Comparison of ENCODE assay signal across 10 cellular contexts in the genomic region with DNA sequence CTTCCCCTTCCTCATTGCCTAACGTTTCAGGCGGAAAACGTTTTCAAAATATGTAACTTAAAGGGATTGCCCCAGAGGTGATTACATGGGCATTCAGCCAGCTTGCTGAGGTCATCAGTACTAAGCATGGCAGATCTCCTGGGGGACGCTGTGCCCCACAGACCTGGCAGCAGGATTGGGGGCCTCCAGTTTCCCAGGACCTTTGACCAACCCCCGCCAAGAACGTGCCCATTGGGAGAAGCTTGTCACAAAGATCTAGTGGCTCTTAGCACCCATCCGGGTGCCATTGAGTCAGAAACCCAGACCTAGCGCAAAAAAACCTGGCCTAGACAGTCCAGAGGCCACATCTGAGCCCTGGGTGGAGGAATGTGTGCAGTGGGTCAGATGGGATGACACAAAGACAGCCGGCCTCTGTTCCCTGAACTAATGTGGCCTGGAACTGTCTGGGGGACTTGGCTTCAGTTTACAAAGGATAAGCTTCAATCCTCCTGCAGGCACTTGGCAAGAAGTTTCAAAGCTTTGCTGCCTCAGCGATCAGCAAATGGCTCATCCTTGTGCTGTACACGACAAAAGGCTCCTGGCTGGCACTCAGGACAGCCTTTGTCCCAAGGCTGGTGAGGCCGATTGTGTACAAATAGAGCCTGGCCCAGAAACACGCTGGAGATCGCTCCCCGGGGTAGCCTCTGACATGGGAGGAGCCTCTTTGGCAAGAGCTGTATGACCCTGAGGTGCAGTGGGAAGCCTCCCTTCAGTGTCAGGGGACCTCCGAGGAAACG. TPM values are rescaled to one million over a fixed set of nuclear protein-coding genes. Genes with fewer than 3 reads are reported as not detected.
DNase-seq lines count a peak whose midpoint lies in the region; ATAC-seq and TF ChIP-seq lines count a peak whose summit lies in the region.
"Had no signal": no experiment of that assay in that cellular context is flagged by ENCODE, and none has a peak within 500 bp of the region (broad histone marks: within the 10 kb centered on the region; RNA-seq: fewer than 3 reads in every experiment).

No MANE protein-coding gene starts in this region.

- DNase-seq in Right ventricle myocardium inferior (ENCODE audit: missing footprints) (peak; percentile 37), cardiac septum (ENCODE audit: low spot score) (no peak), fibroblast of peridontal ligament (ENCODE audit: extremely low read depth) (peak; percentile 35), globus pallidus (ENCODE audit: low spot score) (no peak), WTC11 (ENCODE audit: low spot score) (no peak), COLO829 (ENCODE audit: low spot score) (no peak)
- DNase-seq: activated CD4-positive, alpha-beta T cell treated with anti-CD3 and anti-CD28 coated beads for 36 hours; hypothalamus had no signal

- ATAC-seq in Right ventricle myocardium inferior (no peak), WTC11 (no peak), GM18858 (IDR thresholded peaks at IDR 0.05; ENCODE audit: unreplicated experiment) (no peak)
- ATAC-seq: activated CD4-positive, alpha-beta T cell treated with anti-CD3 and anti-CD28 coated beads for 36 hours had no signal

- H3K9me3 Mint-ChIP-seq in nephron: no peaks in the 10 kb centered on the region
- H3K9me3 Mint-ChIP-seq in WTC11: no peaks in the 10 kb centered on the region

- peak overlapping the region in 2 of 3 experiments; percentile 4 to 35 for H3K4me3 Mint-ChIP-seq in nephron
- H3K4me3 Mint-ChIP-seq in WTC11: no peak overlapping the region
- H3K4me3 Mint-ChIP-seq: activated CD4-positive, alpha-beta T cell treated with anti-CD3 and anti-CD28 coated beads for 36 hours had no signal

- H3K27me3 Mint-ChIP-seq in nephron (ENCODE audit: low read depth): peaks cover 4% of the 10 kb centered on the region
- no peaks in the 10 kb centered on the region; the same call in 1 of the 2 replicates for H3K27me3 Mint-ChIP-seq in WTC11 (ENCODE audit: low read depth)
- H3K27me3 Mint-ChIP-seq: activated CD4-positive, alpha-beta T cell treated with anti-CD3 and anti-CD28 coated beads for 36 hours had no signal

- CTCF ChIA-PET in WTC11 (lab: Charles Lee): interaction anchor here (2.4 kb wide), 1 partner anchor 20 kb away, joined by 10 read pairs; no protein-coding TSS in a partner anchor

- H3K4me1 Mint-ChIP-seq in nephron (peaks cover 73% of the 10 kb centered on the region), WTC11 (peaks cover 22% of the 10 kb centered on the region)

- TF ChIP-seq CTCF in nephron (IDR thresholded peaks at IDR 0.05; ENCODE audit: unreplicated experiment in 3 of 3): no peak
- TF ChIP-seq CTCF in WTC11 (IDR thresholded peaks at IDR 0.05): no peak

- POLR2A ChIA-PET in WTC11 (lab: Charles Lee): no interaction called here

- intact Hi-C loops in Right ventricle myocardium inferior (cut with DNase I): no loop called here
- intact Hi-C loops in cardiac septum (cut with DNase I): no loop called here

- peaks cover 6% of the 10 kb centered on the region for H3K36me3 Mint-ChIP-seq in nephron (ENCODE audit: low read depth)
- no peaks in the 10 kb centered on the region for H3K36me3 Mint-ChIP-seq in WTC11

- H3K27ac Mint-ChIP-seq in nephron (peak overlapping the region; percentile 81 to 94 (median 86)), WTC11 (no peak overlapping the region)
- H3K27ac Mint-ChIP-seq: activated CD4-positive, alpha-beta T cell treated with anti-CD3 and anti-CD28 coated beads for 36 hours had no signal

TF ChIP-seq in WTC11, 78 proteins besides CTCF, POLR2A, EP300 and RAD21:
- TF ChIP-seq ZNF317 (CRISPR knock-in tag; IDR thresholded peaks at IDR 0.05; ENCODE audit: borderline replicate concordance, low read depth): no peak
- no peak for TF ChIP-seq NFE2L1 (CRISPR knock-in tag; IDR thresholded peaks at IDR 0.05)
- TF ChIP-seq ELF4 (CRISPR knock-in tag; IDR thresholded peaks at IDR 0.05; ENCODE audit: low read depth): no peak
- TF ChIP-seq ZNF232 (CRISPR knock-in tag; IDR thresholded peaks at IDR 0.05): no peak

RNA-seq across cellular contexts. Expression of a gene that starts 9.5 kb away (rescaled TPM):
- total RNA-seq in Right ventricle myocardium inferior (1.6 TPM), cardiac septum (2.8 TPM), WTC11 (2021) (5.7 to 6.4 TPM (median 5.9 TPM) in 3 replicates)

RNA-seq across cellular contexts. Expression of a gene that starts 28.8 kb away (rescaled TPM):
- total RNA-seq in Right ventricle myocardium inferior: 1.3 TPM
- total RNA-seq in cardiac septum: 0.51 TPM
- total RNA-seq in WTC11 (2021): 0.92 to 1.4 TPM (median 1.1 TPM) in 3 replicates

RNA-seq across cellular contexts. Expression of a gene that starts 33.7 kb away (rescaled TPM):
- not detected for total RNA-seq in Right ventricle myocardium inferior
- not detected for total RNA-seq in cardiac septum
- total RNA-seq in WTC11 (2021): 0.21 to 0.25 TPM (median 0.22 TPM) in 3 replicates

Comparison
In these comparisons a context has a peak if more than half of its experiments do, and no peak if none do; other contexts are left out.
1. DNase-seq: peak in Right ventricle myocardium inferior (single experiment) and fibroblast of peridontal ligament (single experiment); none in cardiac septum (single experiment), globus pallidus (single experiment), WTC11 (single experiment) and COLO829 (single experiment).